In genomic region chr4:81447551-81448266, GRCh38 we compare ENCODE assay signal across 29 cellular contexts. TPM values are rescaled to one million over a fixed set of nuclear protein-coding genes. Genes with fewer than 3 reads are reported as not detected.
DNase-seq lines count a peak whose midpoint lies in the region; ATAC-seq, FAIRE-seq and TF ChIP-seq lines count a peak whose summit lies in the region.
"Had no signal": no experiment of that assay in that cellular context is flagged by ENCODE, and none has a peak within 500 bp of the region (broad histone marks: within the 10 kb centered on the region; RNA-seq: fewer than 3 reads in every experiment).

No MANE protein-coding gene starts in this region.

- H3K4me2 ChIP-seq in GM23338 (no peak overlapping the region), astrocyte (ENCODE audit: low read length) (no peak overlapping the region)
- H3K4me2 ChIP-seq: BLaER1, SK-N-SH had no signal

- H3K4me3 ChIP-seq in GM23338 (no peak overlapping the region), astrocyte (ENCODE audit: insufficient read depth, low read depth, low read length) (no peak overlapping the region), right lobe of liver (no peak overlapping the region), thyroid gland (replicated peaks in 1 of 3) (no peak overlapping the region)
- H3K4me3 ChIP-seq: BLaER1, esophagus muscularis mucosa, lung, pancreas, stomach, tibial artery had no signal

- TF ChIP-seq CTCF in GM23338 (conservative IDR thresholded peaks at IDR 0.05; ENCODE audit: low read depth in 2 of 2) (no peak), astrocyte (IDR thresholded peaks at IDR 0.05; ENCODE audit: insufficient read depth, low read depth, low read length) (no peak), right lobe of liver (IDR thresholded peaks at IDR 0.05) (no peak), thyroid gland (IDR thresholded peaks at IDR 0.05) (no peak)

- no peaks in the 10 kb centered on the region for H3K79me2 ChIP-seq in GM23338 (replicated peaks; ENCODE audit: insufficient read depth)
- no peaks in the 10 kb centered on the region for H3K79me2 ChIP-seq in astrocyte (ENCODE audit: insufficient read depth, low read length)

- 38% methylated on average over 6 of the region's 11 CpGs for WGBS in right lobe of liver (ENCODE audit: insufficient coverage, low coverage, low lambda C conversion rate, missing lambda C conversion rate)
- WGBS in thyroid gland, 2 donors = 82 to 94% methylated on average over 11 of the region's 11 CpGs

- peaks cover 24% of the 10 kb centered on the region for H3K4me1 ChIP-seq in GM23338 (ENCODE audit: insufficient read depth)
- H3K4me1 ChIP-seq in astrocyte (ENCODE audit: insufficient read depth, low read length) = peaks cover 3% of the 10 kb centered on the region
- H3K4me1 ChIP-seq in right lobe of liver = peaks cover 0 to 22% (median 9%) of the 10 kb centered on the region in 4 donors
- H3K4me1 ChIP-seq in thyroid gland = no peaks in the 10 kb centered on the region
- H3K4me1 ChIP-seq: BLaER1, esophagus muscularis mucosa, pancreas had no signal

- no peaks in the 10 kb centered on the region for H3K9me2 ChIP-seq in GM23338 (ENCODE audit: insufficient read depth)
- H3K9me2 ChIP-seq: SK-N-SH had no signal

- no peak overlapping the region for H3K9ac ChIP-seq in astrocyte (ENCODE audit: low read length)
- H3K9ac ChIP-seq: BLaER1, SK-N-SH had no signal

- FAIRE-seq in astrocyte (lab: Jason Lieb, UNC) = no peak
- FAIRE-seq: GM12892, pancreas had no signal

- H3K4me1 Mint-ChIP-seq in GM23338 (peaks cover 25% of the 10 kb centered on the region), astrocyte (ENCODE audit: low read depth, unreplicated experiment) (peaks cover 7% of the 10 kb centered on the region)

- TF ChIP-seq POLR2A in right lobe of liver (IDR thresholded peaks at IDR 0.05) (no peak), thyroid gland (IDR thresholded peaks at IDR 0.05) (no peak)

- H3F3A ChIP-seq in GM23338 (replicated peaks; ENCODE audit: low read depth) = no peaks in the 10 kb centered on the region

- peak; percentile 29 for DNase-seq in A172 (ENCODE audit: low spot score)
- no peak for DNase-seq in GM23338 (ENCODE audit: low spot score)
- DNase-seq in astrocyte (ENCODE audit: low read depth) = no peak
- no peak for DNase-seq in right lobe of liver
- DNase-seq in thyroid gland = no peak
- no peak for DNase-seq in substantia nigra (lab: John Stamatoyannopoulos, UW)
- DNase-seq: activated CD4-positive, alpha-beta memory T cell treated with anti-CD3 and anti-CD28 coated beads for 36 hours; activated CD4-positive, alpha-beta T cell treated with anti-CD3 and anti-CD28 coated beads for 1 hour; activated T-cell treated with anti-CD3 and anti-CD28 coated beads, Interleukin-2, amount 50 U/mL, for 72 hours; foreskin melanocyte; HCEC 1CT; NCI-H1092 treated with DMSO at 0.1 percent for 48 hours; NCI-H1694 treated with DMSO at 0.1 percent for 48 hours; NCI-H510A; pancreas; retina; SK-N-SH; stimulated activated CD4-positive, alpha-beta T cell treated with anti-CD3 and anti-CD28 coated beads, Interleukin-1b, Interleukin-23, amount 100 ng/mL, for 48 hours; stomach; tibial artery had no signal

- H3K27ac Mint-ChIP-seq in GM23338 (peak overlapping the region; percentile 16; the same call in 1 of the 2 replicates), astrocyte (ENCODE audit: unreplicated experiment) (peak overlapping the region; percentile 64)
- H3K27ac Mint-ChIP-seq: activated CD4-positive, alpha-beta memory T cell treated with anti-CD3 and anti-CD28 coated beads for 36 hours; activated T-cell treated with anti-CD3 and anti-CD28 coated beads, Interleukin-2, amount 50 U/mL, for 72 hours; dendritic cell treated with granulocyte-macrophage colony-stimulating factor and Interleukin-4, amounts not matched to agents 40 ng/mL and 50 ng/mL, for 4 days had no signal

- H4K20me1 ChIP-seq in GM23338 (replicated peaks; ENCODE audit: insufficient read depth) (no peaks in the 10 kb centered on the region), astrocyte (ENCODE audit: insufficient read depth, low read length) (no peaks in the 10 kb centered on the region)
- H4K20me1 ChIP-seq: BLaER1 had no signal

- H3K27me3 ChIP-seq in GM23338 (ENCODE audit: insufficient read depth) = no peaks in the 10 kb centered on the region
- H3K27me3 ChIP-seq in astrocyte (ENCODE audit: insufficient read depth, low read length) = no peaks in the 10 kb centered on the region
- H3K27me3 ChIP-seq in right lobe of liver = no peaks in the 10 kb centered on the region
- no peaks in the 10 kb centered on the region for H3K27me3 ChIP-seq in thyroid gland
- H3K27me3 ChIP-seq: BLaER1, esophagus muscularis mucosa, pancreas, stomach, tibial artery had no signal

- no peak for ATAC-seq in GM23338
- peak; percentile 42 to 80 (median 62) for ATAC-seq in right lobe of liver
- ATAC-seq in GM21526 (IDR thresholded peaks at IDR 0.05; ENCODE audit: low FRiP score, unreplicated experiment) = no peak
- ATAC-seq: activated T-cell treated with anti-CD3 and anti-CD28 coated beads, Interleukin-2, amount 50 U/mL, for 72 hours; pancreas had no signal

- H3K27ac ChIP-seq in GM23338 (ENCODE audit: low read depth) (no peak overlapping the region), astrocyte (ENCODE audit: low read depth, low read length) (no peak overlapping the region), right lobe of liver (peak overlapping the region in 1 of 3 donors; percentile 36), thyroid gland (no peak overlapping the region), substantia nigra (ENCODE audit: low read depth, low read length, poor library complexity, severe bottlenecking) (no peak overlapping the region)
- H3K27ac ChIP-seq: BLaER1, esophagus muscularis mucosa, pancreas, stomach, tibial artery had no signal

- no peak overlapping the region for H2AFZ ChIP-seq in GM23338
- H2AFZ ChIP-seq in astrocyte (ENCODE audit: low read depth, low read length) = no peak overlapping the region

- peaks cover 18% of the 10 kb centered on the region; the same call in 2 of the 3 replicates for H3K36me3 Mint-ChIP-seq in GM23338 (ENCODE audit: low read depth)
- no peaks in the 10 kb centered on the region for H3K36me3 Mint-ChIP-seq in astrocyte (ENCODE audit: low read depth, unreplicated experiment)

- intact Hi-C loops in right lobe of liver (cut with DNase I) = no loop called here
- intact Hi-C loops in thyroid gland (cut with DNase I) = no loop called here

- H3K36me3 ChIP-seq in GM23338 (ENCODE audit: insufficient read depth) = peaks cover 4% of the 10 kb centered on the region; the same call in 1 of the 2 replicates
- H3K36me3 ChIP-seq in astrocyte (ENCODE audit: insufficient read depth, low read length) = no peaks in the 10 kb centered on the region
- peaks cover 7 to 98% (median 59%) of the 10 kb centered on the region in 4 donors for H3K36me3 ChIP-seq in right lobe of liver
- peaks cover 2 to 15% of the 10 kb centered on the region in 2 donors for H3K36me3 ChIP-seq in thyroid gland

- H3K27me3 Mint-ChIP-seq in GM23338 (ENCODE audit: insufficient read depth, low read depth, poor library complexity) (no peaks in the 10 kb centered on the region), astrocyte (ENCODE audit: low read depth, unreplicated experiment) (no peaks in the 10 kb centered on the region)
- H3K27me3 Mint-ChIP-seq: activated CD4-positive, alpha-beta memory T cell treated with anti-CD3 and anti-CD28 coated beads for 36 hours; dendritic cell treated with granulocyte-macrophage colony-stimulating factor and Interleukin-4, amounts not matched to agents 40 ng/mL and 50 ng/mL, for 4 days had no signal

- H3K9me3 ChIP-seq in astrocyte (ENCODE audit: insufficient read depth, low read depth, low read length) = no peaks in the 10 kb centered on the region
- no peaks in the 10 kb centered on the region for H3K9me3 ChIP-seq in right lobe of liver
- H3K9me3 ChIP-seq in thyroid gland = no peaks in the 10 kb centered on the region
- H3K9me3 ChIP-seq: BLaER1, esophagus muscularis mucosa, pancreas, SK-N-SH, stomach, tibial artery had no signal

- H3K9me3 Mint-ChIP-seq in GM23338 = no peaks in the 10 kb centered on the region
- no peaks in the 10 kb centered on the region for H3K9me3 Mint-ChIP-seq in astrocyte (ENCODE audit: unreplicated experiment)
- H3K9me3 Mint-ChIP-seq: activated CD4-positive, alpha-beta memory T cell treated with anti-CD3 and anti-CD28 coated beads for 36 hours; activated T-cell treated with anti-CD3 and anti-CD28 coated beads, Interleukin-2, amount 50 U/mL, for 72 hours; dendritic cell treated with granulocyte-macrophage colony-stimulating factor and Interleukin-4, amounts not matched to agents 40 ng/mL and 50 ng/mL, for 4 days had no signal

- no peak overlapping the region for H3K4me3 Mint-ChIP-seq in GM23338
- no peak overlapping the region for H3K4me3 Mint-ChIP-seq in astrocyte (ENCODE audit: unreplicated experiment)
- H3K4me3 Mint-ChIP-seq: activated CD4-positive, alpha-beta memory T cell treated with anti-CD3 and anti-CD28 coated beads for 36 hours; activated T-cell treated with anti-CD3 and anti-CD28 coated beads, Interleukin-2, amount 50 U/mL, for 72 hours; dendritic cell treated with granulocyte-macrophage colony-stimulating factor and Interleukin-4, amounts not matched to agents 40 ng/mL and 50 ng/mL, for 4 days; neural crest cell had no signal

TF ChIP-seq in GM23338, 12 proteins besides CTCF, POLR2A, EP300 and RAD21:
- TF ChIP-seq CREB1 (CRISPR knock-in tag; IDR thresholded peaks at IDR 0.05; ENCODE audit: low read depth) (no peak), NANOG (IDR thresholded peaks at IDR 0.05; ENCODE audit: borderline replicate concordance) (no peak)

RNA-seq across cellular contexts. Expression of gene RASGEF1B, which starts 24.0 kb away (rescaled TPM):
- not detected in 2 replicates for total RNA-seq in A172 (2014; rRNA removed; shearing (Covaris generic))
- total RNA-seq in GM23338 (2014; rRNA removed; shearing (Covaris generic)) = 2.8 and 5.3 TPM in 2 replicates
- 5.2 and 5.6 TPM in 2 replicates for polyA plus RNA-seq in GM23338 (2016; fragmentation: Nextera tagmentation; extraction: Ambion mirVana)
- total RNA-seq in astrocyte (0.77 and 1.5 TPM in 2 replicates), right lobe of liver (10 to 100 TPM; 22.9 to 51.9 (median 25.8) TPM), thyroid gland (10 to 100 TPM in 2 of 4 donors, 1 to 10 TPM in 2; 4.3 to 15.5 (median 10.2) TPM)
- total RNA-seq: G401 had no signal
- polyA plus RNA-seq: AG04450, SK-N-SH had no signal

Comparison
In these comparisons a context has a peak if more than half of its experiments do, and no peak if none do; other contexts are left out.
1. ATAC-seq: peak in right lobe of liver (4 of 4); none in GM23338 (single experiment) and GM21526 (single experiment).